8 cellular contexts compared by ENCODE assay signal in the genomic region with DNA sequence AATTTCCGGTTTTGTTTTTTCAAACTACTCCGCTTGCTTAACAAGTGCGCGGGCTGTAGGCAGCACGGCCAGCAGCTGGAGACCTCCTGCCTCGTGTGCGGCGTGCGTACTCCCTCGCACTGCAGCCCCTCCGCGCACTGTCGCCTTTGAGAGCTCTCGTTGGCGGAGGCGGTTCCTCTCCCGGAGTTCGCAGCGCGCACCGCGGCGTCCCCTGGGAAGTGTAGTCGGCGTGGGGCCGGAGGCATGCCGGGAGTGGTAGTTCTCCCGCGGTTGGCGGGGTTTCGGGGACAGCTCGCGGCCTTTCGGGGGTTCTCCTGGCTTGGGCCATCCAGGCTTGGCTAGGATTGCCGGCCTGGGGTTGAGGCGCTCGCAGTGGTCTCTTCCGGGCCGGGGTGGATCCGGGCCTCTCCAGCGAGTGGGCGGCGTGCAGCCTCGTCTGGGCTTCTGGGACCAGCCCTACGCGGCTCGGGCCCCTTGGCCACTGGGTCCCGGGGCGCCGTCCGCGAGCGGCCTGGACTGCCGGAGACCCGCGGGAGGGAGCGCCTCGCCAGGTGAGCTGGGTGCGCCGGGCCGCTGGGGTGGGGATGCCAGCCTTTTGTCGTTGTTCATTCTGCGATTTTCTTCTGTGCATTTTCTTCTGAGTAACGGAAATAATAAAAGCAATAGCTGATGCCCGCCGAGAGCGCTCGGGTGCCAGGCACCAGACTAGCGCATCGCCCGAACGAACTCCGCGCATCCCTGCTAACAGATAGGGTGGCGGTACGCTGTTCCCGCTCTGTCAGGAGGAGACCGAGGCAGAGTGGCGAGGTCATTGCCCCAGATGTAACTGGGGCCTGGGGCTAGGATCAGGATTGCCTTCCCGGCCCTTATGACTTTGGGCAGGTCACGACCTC. TPM values are rescaled to one million over a fixed set of nuclear protein-coding genes. Genes with fewer than 3 reads are reported as not detected.
DNase-seq lines count a peak whose midpoint lies in the region; ATAC-seq and TF ChIP-seq lines count a peak whose summit lies in the region.

Gene ZNF354C (plus strand): TSS at position 258 of the 893 bp plus-strand sequence. CDS start 1,696 bp downstream, outside the sequence.

- peaks cover 4 to 6% of the 10 kb centered on the region in 2 experiments for H3K36me3 ChIP-seq in trophoblast cell (ENCODE audit: control insufficient read depth in 1 of 2, insufficient read depth in 2 of 2, low read length in 2 of 2)
- peaks cover 9% of the 10 kb centered on the region for H3K36me3 ChIP-seq in thoracic aorta

- no peak for TF ChIP-seq CTCF in thoracic aorta (IDR thresholded peaks at IDR 0.05)

- peak within 1 kb of the TSS; percentile 48 for H3K4me2 ChIP-seq in trophoblast cell (ENCODE audit: low read length)

- H3K27me3 ChIP-seq in trophoblast cell (ENCODE audit: insufficient read depth, low read length): no peaks in the 10 kb centered on the region
- H3K27me3 ChIP-seq in thoracic aorta (replicated peaks; ENCODE audit: insufficient read depth): no peaks in the 10 kb centered on the region

- H3K79me1 ChIP-seq in trophoblast cell (ENCODE audit: low read length): peaks cover 4% of the 10 kb centered on the region

- H4K8ac ChIP-seq in trophoblast cell (ENCODE audit: low read depth, low read length): peak within 1 kb of the TSS; percentile 94

- H3K27ac Mint-ChIP-seq in T-helper 17 cell: peak within 1 kb of the TSS; percentile 72

- DNase-seq in Daoy (ENCODE audit: low read depth): peak; percentile 92
- DNase-seq in T-helper 17 cell: peak; percentile 70 to 80 (median 72)
- peak; percentile 26 to 89 (median 76) for DNase-seq in anterior cingulate cortex (lab: John Stamatoyannopoulos, UW)
- peak; percentile 93 for DNase-seq in left cardiac atrium
- DNase-seq in trophoblast cell: peak; percentile 65 to 77
- peak; percentile 50 for DNase-seq in thoracic aorta (ENCODE audit: low spot score)
- DNase-seq in KBM-7: no peak

- H3K18ac ChIP-seq in trophoblast cell (ENCODE audit: low read length): peak within 1 kb of the TSS; percentile 84

- H2AK5ac ChIP-seq in trophoblast cell (ENCODE audit: low read length): no peak within 1 kb of the TSS

- peak within 1 kb of the TSS; percentile 75 for H3K9ac ChIP-seq in trophoblast cell (ENCODE audit: low read length)

- peak; percentile 96 for ATAC-seq in HG03354 (IDR thresholded peaks at IDR 0.05; ENCODE audit: poor library complexity, severe bottlenecking, unreplicated experiment)
- peak; percentile 99 for ATAC-seq in T-helper 17 cell
- ATAC-seq in left cardiac atrium: peak; percentile 99 to 100
- ATAC-seq in thoracic aorta (ENCODE audit: insufficient number of reproducible peaks, low FRiP score, low read depth): peak; percentile 86

- H3K79me2 ChIP-seq in trophoblast cell (ENCODE audit: control insufficient read depth, insufficient read depth, low read length, poor library complexity): peaks cover 2% of the 10 kb centered on the region

- peak within 1 kb of the TSS; percentile 74 for H3K14ac ChIP-seq in trophoblast cell (ENCODE audit: low read length)

- no CpG with 5 or more reads among the region's 81 CpGs for WGBS in trophoblast cell (ENCODE audit: extremely low coverage, insufficient coverage, insufficient read length)

- peak within 1 kb of the TSS; percentile 80 for H2AFZ ChIP-seq in trophoblast cell (ENCODE audit: insufficient read depth, low read length, poor library complexity)

- H3K4ac ChIP-seq in trophoblast cell (ENCODE audit: low read depth, low read length): peak within 1 kb of the TSS; percentile 11

- H3K4me1 ChIP-seq in trophoblast cell (ENCODE audit: control insufficient read depth in 1 of 2, insufficient read depth in 2 of 2, low read length in 2 of 2): peaks cover 11 to 14% of the 10 kb centered on the region in 2 experiments
- peaks cover 5 to 8% of the 10 kb centered on the region in 2 donors for H3K4me1 ChIP-seq in thoracic aorta (ENCODE audit: control insufficient read depth in 1 of 2, low read depth in 2 of 2)

- peak within 1 kb of the TSS; percentile 79 for H4K12ac ChIP-seq in trophoblast cell (ENCODE audit: low read depth, low read length)

- H3K4me3 Mint-ChIP-seq in T-helper 17 cell: peak within 1 kb of the TSS; percentile 94

- H3K4me1 Mint-ChIP-seq in T-helper 17 cell: peaks cover 8% of the 10 kb centered on the region

- peak within 1 kb of the TSS; percentile 78 for H4K91ac ChIP-seq in trophoblast cell (ENCODE audit: low read depth, low read length)

- no peak within 1 kb of the TSS for H2BK12ac ChIP-seq in trophoblast cell (ENCODE audit: low read length)

- in situ Hi-C loops in KBM-7 (cut with MboI; ENCODE audit: low pct_unique_long_range_greater_than_20kb, low sequenced_read_pairs): no loop called here

- H2BK5ac ChIP-seq in trophoblast cell (ENCODE audit: low read depth, low read length, poor library complexity): peak within 1 kb of the TSS; percentile 24

- H2BK120ac ChIP-seq in trophoblast cell (ENCODE audit: insufficient read depth, low read length, poor library complexity): peak within 1 kb of the TSS; percentile 48

- peak within 1 kb of the TSS; percentile 78 for H3K4me3 ChIP-seq in trophoblast cell (ENCODE audit: low read depth, low read length)
- peak within 1 kb of the TSS; percentile 88 for H3K4me3 ChIP-seq in thoracic aorta

- intact Hi-C loops in left cardiac atrium (cut with DNase I): loop anchor here in 1 of 2 donors (5.0 kb wide), 2 partner anchors 198 to 328 kb away; partner anchors contain the start of gene ZNF354A

- H3K9me3 ChIP-seq in T-helper 17 cell (ENCODE audit: control insufficient read depth, low read length, poor library complexity, severe bottlenecking): peaks cover 3% of the 10 kb centered on the region
- peaks cover 8% of the 10 kb centered on the region for H3K9me3 ChIP-seq in trophoblast cell (ENCODE audit: insufficient read depth, low read depth, low read length)
- H3K9me3 ChIP-seq in thoracic aorta: peaks cover 5% of the 10 kb centered on the region

- H3K23ac ChIP-seq in trophoblast cell (ENCODE audit: low read length): no peak within 1 kb of the TSS

- peaks cover 11% of the 10 kb centered on the region for H3K27me3 Mint-ChIP-seq in T-helper 17 cell

- peaks cover 4% of the 10 kb centered on the region for H3K36me3 Mint-ChIP-seq in T-helper 17 cell (ENCODE audit: low read depth)

- no peak within 1 kb of the TSS for H3K27ac ChIP-seq in trophoblast cell (ENCODE audit: low read depth, low read length)
- peak within 1 kb of the TSS; percentile 42 to 50 for H3K27ac ChIP-seq in thoracic aorta

RNA-seq across cellular contexts. Expression of gene ZNF354C, which starts in this region (rescaled TPM):
- total RNA-seq in Daoy (2014; rRNA removed; shearing (Covaris generic)): 2.7 and 3.7 TPM in 2 replicates
- 1 to 10 TPM; 3.6 to 4.1 TPM for total RNA-seq in T-helper 17 cell
- 1 to 10 TPM; 3.9 to 4.9 TPM for total RNA-seq in left cardiac atrium
- 3.5 TPM in 2 replicates for polyA plus RNA-seq in trophoblast cell (2013)
- total RNA-seq in thoracic aorta: 1 to 10 TPM; 3.9 to 8.8 TPM
